In the genomic region with DNA sequence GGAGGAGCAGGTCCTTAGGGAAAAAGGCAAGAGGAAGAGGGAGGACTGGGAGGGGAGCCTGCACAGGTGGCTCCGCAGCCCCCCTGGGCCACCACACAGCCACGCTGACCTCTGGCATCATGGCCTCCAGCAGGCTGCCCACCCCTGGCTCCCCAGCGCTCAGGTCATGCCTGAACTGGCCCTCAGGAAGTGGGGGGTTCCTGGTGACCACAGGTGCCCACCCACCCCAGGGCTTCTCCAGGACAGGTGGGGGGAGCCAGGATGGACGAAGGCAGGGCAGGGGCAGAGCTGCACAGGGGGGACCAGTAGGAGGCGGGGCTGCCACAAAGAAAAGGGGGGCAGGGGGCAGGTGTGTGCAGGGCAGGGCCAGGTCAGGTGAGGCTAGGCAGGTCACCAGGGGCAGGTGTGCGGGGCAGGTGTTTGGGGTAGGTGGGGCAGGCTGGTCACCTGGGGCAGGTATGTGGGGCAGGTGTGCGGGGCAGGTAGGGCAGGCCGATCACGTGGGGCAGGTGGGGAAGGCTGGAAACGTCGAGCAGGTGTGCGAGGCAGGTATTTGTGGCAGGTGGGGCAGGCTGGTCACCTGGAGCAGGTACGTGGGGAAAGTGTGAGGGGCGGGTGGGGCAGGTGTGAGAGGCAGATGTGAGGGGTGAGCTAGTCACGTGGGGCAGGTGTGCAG, we compare ENCODE assay signal across 8 cellular contexts. TPM values are rescaled to one million over a fixed set of nuclear protein-coding genes. Genes with fewer than 3 reads are reported as not detected.
DNase-seq lines count a peak whose midpoint lies in the region; ATAC-seq, FAIRE-seq and TF ChIP-seq lines count a peak whose summit lies in the region.

No MANE protein-coding gene starts in this region.

- H3K4me1 ChIP-seq in left ventricle myocardium inferior = peaks cover 61% of the 10 kb centered on the region
- H3K4me1 ChIP-seq in HepG2 (ENCODE audit: insufficient read depth, low read length) = peaks cover 53% of the 10 kb centered on the region
- peaks cover 8% of the 10 kb centered on the region for H3K4me1 ChIP-seq in urinary bladder (ENCODE audit: insufficient read depth)

- H3K4me3 Mint-ChIP-seq in activated T-helper 1 cell treated with anti-CD3 and anti-CD28 coated beads, Interleukin-12 subunit alpha, Interleukin-12 subunit beta, Interleukin-2, Interleukin-4 antibody, amounts not matched to agents 30 ng/mL and 10 ng/mL and 1 ng/mL, durations not matched to agents 14 hours and 24 hours and 36 hours = peak overlapping the region; percentile 88

- intact Hi-C loops in left ventricle myocardium inferior (cut with micrococcal nuclease) (no loop called here), Right ventricle myocardium superior (cut with DNase I) (no loop called here), HepG2 (cut with micrococcal nuclease; ENCODE audit: unreplicated experiment) (no loop called here)
- intact Hi-C loops in activated T-helper 1 cell treated with anti-CD3 and anti-CD28 coated beads, Interleukin-12 subunit alpha, Interleukin-12 subunit beta, Interleukin-2, Interleukin-4 antibody, amounts not matched to agents 30 ng/mL and 10 ng/mL and 1 ng/mL, durations not matched to agents 14 hours and 24 hours and 36 hours (cut with micrococcal nuclease) = loop anchor here (10.0 kb wide), 1 partner anchor 691 kb away; a partner anchor contains a TSS

- peaks cover 48% of the 10 kb centered on the region for H3K79me2 ChIP-seq in HepG2 (ENCODE audit: insufficient read depth, low read length)

- ATAC-seq in Right ventricle myocardium superior (ENCODE audit: poor library complexity) = no peak
- ATAC-seq in HepG2 = no peak
- no peak for ATAC-seq in HG02763 (IDR thresholded peaks at IDR 0.05; ENCODE audit: unreplicated experiment)
- ATAC-seq in GM19035 (IDR thresholded peaks at IDR 0.05; ENCODE audit: unreplicated experiment) = no peak

- H3K27me3 ChIP-seq in left ventricle myocardium inferior (ENCODE audit: low read depth) (no peaks in the 10 kb centered on the region), HepG2 (ENCODE audit: control insufficient read depth in 1 of 2, insufficient read depth in 2 of 2, low read length in 2 of 2) (no peaks in the 10 kb centered on the region; a peak in 1 of 5 replicates)

- POLR2A ChIA-PET in HepG2 (lab: Yijun Ruan, JAX) = interaction anchor here (0.7 to 6.1 kb wide), 6 partner anchors 13 to 125 kb away, joined by 3 to 191 read pairs (median 18); a partner anchor contains a TSS

- WGBS in HepG2 (ENCODE audit: low lambda C conversion rate) = 62% methylated on average over 14 of the region's 15 CpGs
- WGBS in urinary bladder = 73% methylated on average over 15 of the region's 15 CpGs

- peaks cover 20% of the 10 kb centered on the region for H3K36me3 Mint-ChIP-seq in activated T-helper 1 cell treated with anti-CD3 and anti-CD28 coated beads, Interleukin-12 subunit alpha, Interleukin-12 subunit beta, Interleukin-2, Interleukin-4 antibody, amounts not matched to agents 30 ng/mL and 10 ng/mL and 1 ng/mL, durations not matched to agents 14 hours and 24 hours and 36 hours (ENCODE audit: low read depth)

- H3K9ac ChIP-seq in HepG2 (ENCODE audit: insufficient read depth, low read depth, low read length) = peak overlapping the region; percentile 46; the same call in 1 of the 2 replicates

- no peak for FAIRE-seq in HepG2 (lab: Jason Lieb, UNC)

- H2AFZ ChIP-seq in HepG2 (ENCODE audit: low read length) = no peak overlapping the region

- H3K27ac Mint-ChIP-seq in activated T-helper 1 cell treated with anti-CD3 and anti-CD28 coated beads, Interleukin-12 subunit alpha, Interleukin-12 subunit beta, Interleukin-2, Interleukin-4 antibody, amounts not matched to agents 30 ng/mL and 10 ng/mL and 1 ng/mL, durations not matched to agents 14 hours and 24 hours and 36 hours = peak overlapping the region; percentile 92

- in situ Hi-C loops in HepG2 (cut with HindIII; ENCODE audit: extremely low pct_ligation_motif_present, low pct_unique_long_range_greater_than_20kb) = no loop called here

- H3K4me2 ChIP-seq in HepG2 (ENCODE audit: low read depth, low read length) = peak overlapping the region; percentile 64

- TF ChIP-seq CTCF in left ventricle myocardium inferior (IDR thresholded peaks at IDR 0.05; ENCODE audit: borderline replicate concordance) (no peak), HepG2 (CRISPR knock-in tag; IDR thresholded peaks at IDR 0.05) (no peak)

- no peaks in the 10 kb centered on the region; the same call in 1 of the 2 replicates for H4K20me1 ChIP-seq in HepG2 (ENCODE audit: insufficient read depth, low read length)

- peak overlapping the region; percentile 99 for H3K27ac ChIP-seq in left ventricle myocardium inferior (replicated peaks)
- peak overlapping the region; percentile 6 for H3K27ac ChIP-seq in HepG2 (ENCODE audit: extremely low read length, insufficient read depth, low read length)
- H3K27ac ChIP-seq in urinary bladder (ENCODE audit: low read depth) = no peak overlapping the region

- no peaks in the 10 kb centered on the region for H3K9me3 Mint-ChIP-seq in activated T-helper 1 cell treated with anti-CD3 and anti-CD28 coated beads, Interleukin-12 subunit alpha, Interleukin-12 subunit beta, Interleukin-2, Interleukin-4 antibody, amounts not matched to agents 30 ng/mL and 10 ng/mL and 1 ng/mL, durations not matched to agents 14 hours and 24 hours and 36 hours

- CTCF ChIA-PET in HepG2 (lab: Yijun Ruan, JAX; ENCODE audit: low intra/inter-chr PET ratio, low total read pairs) = no interaction called here

- peaks cover 52% of the 10 kb centered on the region for H3K4me1 Mint-ChIP-seq in activated T-helper 1 cell treated with anti-CD3 and anti-CD28 coated beads, Interleukin-12 subunit alpha, Interleukin-12 subunit beta, Interleukin-2, Interleukin-4 antibody, amounts not matched to agents 30 ng/mL and 10 ng/mL and 1 ng/mL, durations not matched to agents 14 hours and 24 hours and 36 hours (ENCODE audit: low read depth)

- BruUV-seq in HepG2 (replicated peaks; lab: Mats Ljungman, UMichigan) = no TSS peak

- H3K9me3 ChIP-seq in left ventricle myocardium inferior (replicated peaks) (no peaks in the 10 kb centered on the region), HepG2 (ENCODE audit: low read length) (no peaks in the 10 kb centered on the region)

- H3K27me3 Mint-ChIP-seq in activated T-helper 1 cell treated with anti-CD3 and anti-CD28 coated beads, Interleukin-12 subunit alpha, Interleukin-12 subunit beta, Interleukin-2, Interleukin-4 antibody, amounts not matched to agents 30 ng/mL and 10 ng/mL and 1 ng/mL, durations not matched to agents 14 hours and 24 hours and 36 hours (ENCODE audit: insufficient read depth) = peaks cover 2% of the 10 kb centered on the region

- H3K36me3 ChIP-seq in left ventricle myocardium inferior = peaks cover 8% of the 10 kb centered on the region
- peaks cover 10 to 20% of the 10 kb centered on the region in 2 experiments; a peak in 4 of 5 replicates for H3K36me3 ChIP-seq in HepG2 (replicated peaks in 1 of 2; ENCODE audit: control insufficient read depth in 1 of 2, insufficient read depth in 2 of 2, low read length in 2 of 2)
- H3K36me3 ChIP-seq in urinary bladder (ENCODE audit: insufficient read depth) = no peaks in the 10 kb centered on the region

- TF ChIP-seq EP300 in HepG2 (IDR thresholded peaks at IDR 0.05; ENCODE audit: low read depth in 2 of 2, low read length in 2 of 2) = no peak
- no peak for TF ChIP-seq EP300 in HepG2 (CRISPR knock-in tag; IDR thresholded peaks at IDR 0.05; ENCODE audit: borderline replicate concordance)

- TF ChIP-seq POLR2A in HepG2 (IDR thresholded peaks at IDR 0.05; ENCODE audit: insufficient read depth in 1 of 2, low read depth in 2 of 2, low read length in 2 of 2) = no peak

- H3K4me3 ChIP-seq in left ventricle myocardium inferior = peak overlapping the region; percentile 89
- peak overlapping the region; percentile 35 to 87 (median 86); a peak in 5 of 6 replicates for H3K4me3 ChIP-seq in HepG2 (replicated peaks in 1 of 3; ENCODE audit: insufficient read depth in 1 of 3, low read depth in 2 of 3, low read length in 3 of 3)
- peak overlapping the region; percentile 47 for H3K4me3 ChIP-seq in urinary bladder (ENCODE audit: low read depth, low read length)

- no peak for TF ChIP-seq RAD21 in HepG2 (CRISPR knock-in tag; IDR thresholded peaks at IDR 0.05)

- DNase-seq in left ventricle myocardium inferior (no peak), Right ventricle myocardium superior (no peak), HepG2 (ENCODE audit: low spot score) (no peak), NCI-H82 (lab: John Stamatoyannopoulos, UW) (no peak)
- DNase-seq in activated T-helper 1 cell treated with anti-CD3 and anti-CD28 coated beads, Interleukin-12 subunit alpha, Interleukin-12 subunit beta, Interleukin-2, Interleukin-4 antibody, amounts not matched to agents 30 ng/mL and 10 ng/mL and 1 ng/mL, durations not matched to agents 14 hours and 24 hours and 36 hours (ENCODE audit: low spot score) = no peak

RNA-seq across cellular contexts. Expression of a gene that starts 1.0 kb away (rescaled TPM):
- 18.1 TPM for total RNA-seq in left ventricle myocardium inferior
- 22.1 TPM for total RNA-seq in Right ventricle myocardium superior
- 72.2 and 72.7 TPM in 2 replicates for total RNA-seq in activated T-helper 1 cell treated with anti-CD3 and anti-CD28 coated beads, Interleukin-12 subunit alpha, Interleukin-12 subunit beta, Interleukin-2, Interleukin-4 antibody, amounts not matched to agents 30 ng/mL and 10 ng/mL and 1 ng/mL, durations not matched to agents 14 hours and 24 hours and 36 hours
- 18.2 and 29.6 TPM in 2 replicates for total RNA-seq in HepG2 (2016; rRNA removed; fragmentation: Illumina TruSeq; extraction: Trizol)
- 52.0 and 58.7 TPM in 2 replicates for total RNA-seq in HepG2 (2016; cell fraction: cytosol; rRNA removed; fragmentation: Illumina TruSeq; extraction: Trizol; ENCODE audit: low read depth)
- 20.8 and 32.8 TPM in 2 replicates for total RNA-seq in HepG2 (2016; cell fraction: insoluble cytoplasmic fraction; rRNA removed; fragmentation: Illumina TruSeq; extraction: Trizol)
- total RNA-seq in HepG2 (2016; cell fraction: membrane; rRNA removed; fragmentation: Illumina TruSeq; extraction: Trizol) = 63.0 and 70.8 TPM in 2 replicates
- 23.5 and 24.2 TPM in 2 replicates for total RNA-seq in HepG2 (2016; cell fraction: nucleus; rRNA removed; fragmentation: Illumina TruSeq; extraction: Trizol)
- polyA plus RNA-seq in HepG2 (2011; rRNA removed) = 22.3 and 31.6 TPM in 2 replicates
- 18.7 and 21.9 TPM in 2 replicates for polyA plus RNA-seq in HepG2 (2011; cell fraction: cytosol; rRNA removed)
- polyA plus RNA-seq in HepG2 (2011; cell fraction: nucleus; rRNA removed) = 48.8 and 50.2 TPM in 2 replicates
- 24.8 and 28.9 TPM in 2 replicates for polyA plus RNA-seq in HepG2 (2012)
- polyA plus RNA-seq in HepG2 (2016; cell fraction: cytosol; fragmentation: Illumina TruSeq; extraction: Trizol; ENCODE audit: low read depth) = 54.2 and 64.1 TPM in 2 replicates
- 20.0 and 24.6 TPM in 2 replicates for polyA plus RNA-seq in HepG2 (2016; cell fraction: insoluble cytoplasmic fraction; fragmentation: Illumina TruSeq; extraction: Trizol; ENCODE audit: low read depth)
- 53.8 and 73.1 TPM in 2 replicates for polyA plus RNA-seq in HepG2 (2016; cell fraction: membrane; fragmentation: Illumina TruSeq; extraction: Trizol; ENCODE audit: low read depth)
- polyA plus RNA-seq in HepG2 (2016; cell fraction: nucleus; fragmentation: Illumina TruSeq; extraction: Trizol; ENCODE audit: insufficient read depth, low read depth) = 41.0 and 44.0 TPM in 2 replicates
- polyA minus RNA-seq in HepG2 (2011; rRNA and poly(A)+ RNA removed; ENCODE audit: low replicate concordance) = 25.5 and 31.1 TPM in 2 replicates
- 12.7 and 21.4 TPM in 2 replicates for polyA minus RNA-seq in HepG2 (2011; cell fraction: cytosol; rRNA and poly(A)+ RNA removed)
- polyA minus RNA-seq in HepG2 (2011; cell fraction: nucleus; rRNA and poly(A)+ RNA removed) = 27.7 and 32.9 TPM in 2 replicates
- 14.9 TPM for total RNA-seq in urinary bladder
- polyA plus RNA-seq in urinary bladder = 29.7 TPM

RNA-seq across cellular contexts. Expression of a gene that starts 1.6 kb away (rescaled TPM):
- total RNA-seq in left ventricle myocardium inferior (10.3 TPM), Right ventricle myocardium superior (9.1 TPM), HepG2 (2016; rRNA removed; fragmentation: Illumina TruSeq; extraction: Trizol) (2.7 and 5.6 TPM in 2 replicates), urinary bladder (10.8 TPM)
- 14.2 and 14.7 TPM in 2 replicates for total RNA-seq in activated T-helper 1 cell treated with anti-CD3 and anti-CD28 coated beads, Interleukin-12 subunit alpha, Interleukin-12 subunit beta, Interleukin-2, Interleukin-4 antibody, amounts not matched to agents 30 ng/mL and 10 ng/mL and 1 ng/mL, durations not matched to agents 14 hours and 24 hours and 36 hours
- total RNA-seq in HepG2 (2016; cell fraction: cytosol; rRNA removed; fragmentation: Illumina TruSeq; extraction: Trizol; ENCODE audit: low read depth) = 0.71 and 1.1 TPM in 2 replicates
- total RNA-seq in HepG2 (2016; cell fraction: insoluble cytoplasmic fraction; rRNA removed; fragmentation: Illumina TruSeq; extraction: Trizol) = 2.5 and 6.4 TPM in 2 replicates
- 2.9 and 3.2 TPM in 2 replicates for total RNA-seq in HepG2 (2016; cell fraction: membrane; rRNA removed; fragmentation: Illumina TruSeq; extraction: Trizol)
- 6.8 and 8.5 TPM in 2 replicates for total RNA-seq in HepG2 (2016; cell fraction: nucleus; rRNA removed; fragmentation: Illumina TruSeq; extraction: Trizol)
- polyA plus RNA-seq in HepG2 (2011; rRNA removed) (17.1 and 20.9 TPM in 2 replicates), urinary bladder (36.8 TPM)
- polyA plus RNA-seq in HepG2 (2011; cell fraction: cytosol; rRNA removed) = 13.5 and 14.1 TPM in 2 replicates
- 42.7 and 42.8 TPM in 2 replicates for polyA plus RNA-seq in HepG2 (2011; cell fraction: nucleus; rRNA removed)
- 20.6 and 20.8 TPM in 2 replicates for polyA plus RNA-seq in HepG2 (2012)
- 1.3 and 1.4 TPM in 2 replicates for polyA plus RNA-seq in HepG2 (2016; cell fraction: cytosol; fragmentation: Illumina TruSeq; extraction: Trizol; ENCODE audit: low read depth)
- 3.6 and 3.8 TPM in 2 replicates for polyA plus RNA-seq in HepG2 (2016; cell fraction: insoluble cytoplasmic fraction; fragmentation: Illumina TruSeq; extraction: Trizol; ENCODE audit: low read depth)
- polyA plus RNA-seq in HepG2 (2016; cell fraction: membrane; fragmentation: Illumina TruSeq; extraction: Trizol; ENCODE audit: low read depth) = 2.4 and 2.9 TPM in 2 replicates
- polyA plus RNA-seq in HepG2 (2016; cell fraction: nucleus; fragmentation: Illumina TruSeq; extraction: Trizol; ENCODE audit: insufficient read depth, low read depth) = 21.0 and 22.8 TPM in 2 replicates
- 5.4 and 7.9 TPM in 2 replicates for polyA minus RNA-seq in HepG2 (2011; rRNA and poly(A)+ RNA removed; ENCODE audit: low replicate concordance)
- polyA minus RNA-seq in HepG2 (2011; cell fraction: cytosol; rRNA and poly(A)+ RNA removed) = 1.9 and 3.8 TPM in 2 replicates
- 11.6 and 13.4 TPM in 2 replicates for polyA minus RNA-seq in HepG2 (2011; cell fraction: nucleus; rRNA and poly(A)+ RNA removed)

RNA-seq across cellular contexts. Expression of a gene that starts 12.0 kb away (rescaled TPM):
- total RNA-seq in left ventricle myocardium inferior (2.2 TPM), Right ventricle myocardium superior (3.2 TPM), HepG2 (2016; rRNA removed; fragmentation: Illumina TruSeq; extraction: Trizol) (55.6 and 89.3 TPM in 2 replicates), urinary bladder (12.4 TPM)
- total RNA-seq in activated T-helper 1 cell treated with anti-CD3 and anti-CD28 coated beads, Interleukin-12 subunit alpha, Interleukin-12 subunit beta, Interleukin-2, Interleukin-4 antibody, amounts not matched to agents 30 ng/mL and 10 ng/mL and 1 ng/mL, durations not matched to agents 14 hours and 24 hours and 36 hours = 16.8 and 20.2 TPM in 2 replicates
- 23.4 and 26.5 TPM in 2 replicates for total RNA-seq in HepG2 (2016; cell fraction: cytosol; rRNA removed; fragmentation: Illumina TruSeq; extraction: Trizol; ENCODE audit: low read depth)
- total RNA-seq in HepG2 (2016; cell fraction: insoluble cytoplasmic fraction; rRNA removed; fragmentation: Illumina TruSeq; extraction: Trizol) = 59.5 and 96.0 TPM in 2 replicates
- 40.7 and 48.2 TPM in 2 replicates for total RNA-seq in HepG2 (2016; cell fraction: membrane; rRNA removed; fragmentation: Illumina TruSeq; extraction: Trizol)
- 113 TPM in 2 replicates for total RNA-seq in HepG2 (2016; cell fraction: nucleus; rRNA removed; fragmentation: Illumina TruSeq; extraction: Trizol)
- polyA plus RNA-seq in HepG2 (2011; rRNA removed) (416 and 597 TPM in 2 replicates), urinary bladder (23.2 TPM)
- 128 and 201 TPM in 2 replicates for polyA plus RNA-seq in HepG2 (2011; cell fraction: cytosol; rRNA removed)
- 5,456 and 6,377 TPM in 2 replicates for polyA plus RNA-seq in HepG2 (2011; cell fraction: nucleus; rRNA removed)
- 164 and 263 TPM in 2 replicates for polyA plus RNA-seq in HepG2 (2012)
- polyA plus RNA-seq in HepG2 (2016; cell fraction: cytosol; fragmentation: Illumina TruSeq; extraction: Trizol; ENCODE audit: low read depth) = 26.4 and 28.2 TPM in 2 replicates
- 71.6 and 87.9 TPM in 2 replicates for polyA plus RNA-seq in HepG2 (2016; cell fraction: insoluble cytoplasmic fraction; fragmentation: Illumina TruSeq; extraction: Trizol; ENCODE audit: low read depth)
- 43.4 and 44.2 TPM in 2 replicates for polyA plus RNA-seq in HepG2 (2016; cell fraction: membrane; fragmentation: Illumina TruSeq; extraction: Trizol; ENCODE audit: low read depth)
- polyA plus RNA-seq in HepG2 (2016; cell fraction: nucleus; fragmentation: Illumina TruSeq; extraction: Trizol; ENCODE audit: insufficient read depth, low read depth) = 595 and 650 TPM in 2 replicates
- polyA minus RNA-seq in HepG2 (2011; rRNA and poly(A)+ RNA removed; ENCODE audit: low replicate concordance) = 35.7 and 322 TPM in 2 replicates
- polyA minus RNA-seq in HepG2 (2011; cell fraction: cytosol; rRNA and poly(A)+ RNA removed) = 77.0 and 84.5 TPM in 2 replicates
- polyA minus RNA-seq in HepG2 (2011; cell fraction: nucleus; rRNA and poly(A)+ RNA removed) = 292 and 312 TPM in 2 replicates

RNA-seq across cellular contexts. Expression of a gene that starts 53.2 kb away (rescaled TPM):
- 101 TPM for total RNA-seq in left ventricle myocardium inferior
- total RNA-seq in Right ventricle myocardium superior = 90.1 TPM
- total RNA-seq in activated T-helper 1 cell treated with anti-CD3 and anti-CD28 coated beads, Interleukin-12 subunit alpha, Interleukin-12 subunit beta, Interleukin-2, Interleukin-4 antibody, amounts not matched to agents 30 ng/mL and 10 ng/mL and 1 ng/mL, durations not matched to agents 14 hours and 24 hours and 36 hours = 269 and 283 TPM in 2 replicates
- 240 and 336 TPM in 2 replicates for total RNA-seq in HepG2 (2016; rRNA removed; fragmentation: Illumina TruSeq; extraction: Trizol)
- total RNA-seq in HepG2 (2016; cell fraction: cytosol; rRNA removed; fragmentation: Illumina TruSeq; extraction: Trizol; ENCODE audit: low read depth) = 94.7 and 94.9 TPM in 2 replicates
- 233 and 351 TPM in 2 replicates for total RNA-seq in HepG2 (2016; cell fraction: insoluble cytoplasmic fraction; rRNA removed; fragmentation: Illumina TruSeq; extraction: Trizol)
- total RNA-seq in HepG2 (2016; cell fraction: membrane; rRNA removed; fragmentation: Illumina TruSeq; extraction: Trizol) = 97.2 and 101 TPM in 2 replicates
- 84.2 and 97.2 TPM in 2 replicates for total RNA-seq in HepG2 (2016; cell fraction: nucleus; rRNA removed; fragmentation: Illumina TruSeq; extraction: Trizol)
- 88.1 and 107 TPM in 2 replicates for polyA plus RNA-seq in HepG2 (2011; rRNA removed)
- 93.4 and 124 TPM in 2 replicates for polyA plus RNA-seq in HepG2 (2011; cell fraction: cytosol; rRNA removed)
- polyA plus RNA-seq in HepG2 (2011; cell fraction: nucleus; rRNA removed) = 50.1 and 56.3 TPM in 2 replicates
- 89.8 and 93.0 TPM in 2 replicates for polyA plus RNA-seq in HepG2 (2012)
- polyA plus RNA-seq in HepG2 (2016; cell fraction: cytosol; fragmentation: Illumina TruSeq; extraction: Trizol; ENCODE audit: low read depth) = 78.6 and 81.5 TPM in 2 replicates
- 291 and 296 TPM in 2 replicates for polyA plus RNA-seq in HepG2 (2016; cell fraction: insoluble cytoplasmic fraction; fragmentation: Illumina TruSeq; extraction: Trizol; ENCODE audit: low read depth)
- 74.1 and 77.8 TPM in 2 replicates for polyA plus RNA-seq in HepG2 (2016; cell fraction: membrane; fragmentation: Illumina TruSeq; extraction: Trizol; ENCODE audit: low read depth)
- 141 and 146 TPM in 2 replicates for polyA plus RNA-seq in HepG2 (2016; cell fraction: nucleus; fragmentation: Illumina TruSeq; extraction: Trizol; ENCODE audit: insufficient read depth, low read depth)
- polyA minus RNA-seq in HepG2 (2011; rRNA and poly(A)+ RNA removed; ENCODE audit: low replicate concordance) = 76.8 and 132 TPM in 2 replicates
- polyA minus RNA-seq in HepG2 (2011; cell fraction: cytosol; rRNA and poly(A)+ RNA removed) = 46.9 and 78.3 TPM in 2 replicates
- polyA minus RNA-seq in HepG2 (2011; cell fraction: nucleus; rRNA and poly(A)+ RNA removed) = 15.8 and 16.4 TPM in 2 replicates
- 62.9 TPM for total RNA-seq in urinary bladder
- polyA plus RNA-seq in urinary bladder = 201 TPM

RNA-seq across cellular contexts. Expression of a gene that starts 57.0 kb away (rescaled TPM):
- 0.22 TPM for total RNA-seq in left ventricle myocardium inferior
- not detected for total RNA-seq in Right ventricle myocardium superior
- 0.34 and 0.47 TPM in 2 replicates for total RNA-seq in activated T-helper 1 cell treated with anti-CD3 and anti-CD28 coated beads, Interleukin-12 subunit alpha, Interleukin-12 subunit beta, Interleukin-2, Interleukin-4 antibody, amounts not matched to agents 30 ng/mL and 10 ng/mL and 1 ng/mL, durations not matched to agents 14 hours and 24 hours and 36 hours
- 0.13 TPM in 1 of 2 replicates, not detected in the other for total RNA-seq in HepG2 (2016; rRNA removed; fragmentation: Illumina TruSeq; extraction: Trizol)
- not detected in 2 replicates for total RNA-seq in HepG2 (2016; cell fraction: cytosol; rRNA removed; fragmentation: Illumina TruSeq; extraction: Trizol; ENCODE audit: low read depth)
- total RNA-seq in HepG2 (2016; cell fraction: insoluble cytoplasmic fraction; rRNA removed; fragmentation: Illumina TruSeq; extraction: Trizol) = not detected in 2 replicates
- total RNA-seq in HepG2 (2016; cell fraction: membrane; rRNA removed; fragmentation: Illumina TruSeq; extraction: Trizol) = 0.15 TPM in 1 of 2 replicates, not detected in the other
- not detected in 2 replicates for total RNA-seq in HepG2 (2016; cell fraction: nucleus; rRNA removed; fragmentation: Illumina TruSeq; extraction: Trizol)
- 0.09 TPM in 2 replicates for polyA plus RNA-seq in HepG2 (2011; rRNA removed)
- polyA plus RNA-seq in HepG2 (2011; cell fraction: cytosol; rRNA removed) = 0.11 TPM in 1 of 2 replicates, not detected in the other
- polyA plus RNA-seq in HepG2 (2011; cell fraction: nucleus; rRNA removed) = 1.3 and 1.6 TPM in 2 replicates
- 0.60 and 0.79 TPM in 2 replicates for polyA plus RNA-seq in HepG2 (2012)
- 0.18 and 0.26 TPM in 2 replicates for polyA plus RNA-seq in HepG2 (2016; cell fraction: cytosol; fragmentation: Illumina TruSeq; extraction: Trizol; ENCODE audit: low read depth)
- polyA plus RNA-seq in HepG2 (2016; cell fraction: insoluble cytoplasmic fraction; fragmentation: Illumina TruSeq; extraction: Trizol; ENCODE audit: low read depth) = 0.16 and 0.24 TPM in 2 replicates
- 0.22 and 0.28 TPM in 2 replicates for polyA plus RNA-seq in HepG2 (2016; cell fraction: membrane; fragmentation: Illumina TruSeq; extraction: Trizol; ENCODE audit: low read depth)
- 1.4 and 1.5 TPM in 2 replicates for polyA plus RNA-seq in HepG2 (2016; cell fraction: nucleus; fragmentation: Illumina TruSeq; extraction: Trizol; ENCODE audit: insufficient read depth, low read depth)
- 0.42 TPM in 1 of 2 replicates, not detected in the other for polyA minus RNA-seq in HepG2 (2011; rRNA and poly(A)+ RNA removed; ENCODE audit: low replicate concordance)
- polyA minus RNA-seq in HepG2 (2011; cell fraction: cytosol; rRNA and poly(A)+ RNA removed) = not detected in 2 replicates
- polyA minus RNA-seq in HepG2 (2011; cell fraction: nucleus; rRNA and poly(A)+ RNA removed) = 0.26 and 0.50 TPM in 2 replicates
- total RNA-seq in urinary bladder = not detected
- polyA plus RNA-seq in urinary bladder = 0.39 TPM
